ENCODE assay signal across 9 cellular contexts in the genomic region with DNA sequence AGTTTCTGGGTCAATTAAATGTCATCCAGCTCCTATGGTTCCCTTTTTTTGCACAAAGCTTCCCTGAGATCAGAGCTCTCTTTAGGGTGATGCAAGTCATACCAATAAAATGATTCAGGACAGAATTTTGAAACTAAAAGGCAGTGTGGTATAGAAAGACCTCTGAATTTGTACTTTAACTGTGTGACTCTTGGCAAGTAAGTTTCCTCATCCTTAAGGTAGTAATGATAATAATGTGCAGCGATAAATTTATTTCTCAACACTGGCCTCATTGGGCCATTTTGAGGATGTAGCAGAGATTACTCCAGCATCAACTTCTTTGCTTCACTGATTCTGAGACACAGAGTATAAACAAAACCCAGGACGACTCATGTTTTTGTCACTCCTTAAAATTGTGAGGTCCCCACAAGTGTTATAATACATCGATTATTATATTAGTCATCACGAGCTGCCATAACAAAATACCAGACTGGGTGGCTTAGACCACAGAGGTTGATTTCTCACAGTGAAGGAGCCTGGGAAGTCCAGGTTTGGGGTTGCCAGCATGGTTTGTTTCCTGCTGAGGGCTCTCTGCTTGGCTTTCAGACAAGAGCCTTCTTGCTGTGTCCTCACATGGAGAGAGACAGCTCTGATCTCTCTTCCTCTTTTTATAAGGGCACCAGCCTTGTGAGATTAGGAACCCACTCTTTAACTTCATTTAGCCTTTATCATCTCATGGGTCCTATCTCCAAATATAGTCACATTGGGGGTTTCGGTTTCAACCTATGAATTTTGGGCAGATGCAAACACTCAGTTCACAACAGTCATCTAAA.
DNase-seq lines count a peak whose midpoint lies in the region; ATAC-seq, FAIRE-seq and TF ChIP-seq lines count a peak whose summit lies in the region.
"Had no signal": no experiment of that assay in that cellular context is flagged by ENCODE, and none has a peak within 500 bp of the region (broad histone marks: within the 10 kb centered on the region; RNA-seq: fewer than 3 reads in every experiment).

No MANE protein-coding gene starts in this region.

- H3K27ac ChIP-seq in CD4-positive, CD25-positive, alpha-beta regulatory T cell (ENCODE audit: insufficient read depth, low read length, poor library complexity, severe bottlenecking), result no peak overlapping the region
- peak overlapping the region; percentile 40; the same call in 1 of the 2 replicates for H3K27ac ChIP-seq in GM12878 (ENCODE audit: control insufficient read depth, insufficient read depth)
- H3K27ac ChIP-seq in heart right ventricle, result no peak overlapping the region

- H3K4me3 ChIP-seq in CD4-positive, CD25-positive, alpha-beta regulatory T cell (ENCODE audit: low read depth, low read length), result no peak overlapping the region
- no peak overlapping the region for H3K4me3 ChIP-seq in GM12878
- H3K4me3 ChIP-seq in heart right ventricle, result no peak overlapping the region

- WGBS in GM12878 (ENCODE audit: insufficient coverage, insufficient replicate concordance, low lambda C conversion rate, missing lambda C conversion rate), result 2% methylated on average over 5 of the region's 5 CpGs
- WGBS in heart right ventricle, 2 donors, result 71 to 82% methylated on average over 5 of the region's 5 CpGs

- no peaks in the 10 kb centered on the region for H3K9me3 ChIP-seq in CD4-positive, CD25-positive, alpha-beta regulatory T cell (ENCODE audit: control insufficient read depth in 2 of 2, low read length in 2 of 2)
- H3K9me3 ChIP-seq in GM12878 (replicated peaks; ENCODE audit: control insufficient read depth, insufficient read depth, low read length) (no peaks in the 10 kb centered on the region; the same call in 2 of the 3 replicates), heart right ventricle (no peaks in the 10 kb centered on the region)

- H3K4me3 Mint-ChIP-seq in CD4-positive, CD25-positive, alpha-beta regulatory T cell, result no peak overlapping the region
- H3K4me3 Mint-ChIP-seq: stimulated activated naive CD8-positive, alpha-beta T cell treated with anti-CD3 and anti-CD28 coated beads, Interleukin-15, Interleukin-2, amounts not matched to agents 100 ng/mL and 50 ng/mL, for 24 hours had no signal

- no peak for TF ChIP-seq CTCF in GM12878 (IDR thresholded peaks at IDR 0.05 in 2 of 3, conservative IDR thresholded peaks at IDR 0.05 in 1 of 3; ENCODE audit: control insufficient read depth in 2 of 3, extremely low read depth in 1 of 3, insufficient read depth in 1 of 3, low read depth in 3 of 3, low read length in 3 of 3)
- TF ChIP-seq CTCF in heart right ventricle (IDR thresholded peaks at IDR 0.05), result no peak

- RAD21 ChIA-PET in GM12878 (lab: Charles Lee; ENCODE audit: unreplicated experiment), result no interaction called here

- no peak overlapping the region for H3K9ac ChIP-seq in GM12878 (ENCODE audit: control insufficient read depth, insufficient read depth, low read length)

- H4K20me1 ChIP-seq in GM12878 (ENCODE audit: control insufficient read depth, insufficient read depth), result no peaks in the 10 kb centered on the region

- no peaks in the 10 kb centered on the region for H3K27me3 ChIP-seq in CD4-positive, CD25-positive, alpha-beta regulatory T cell (ENCODE audit: control insufficient read depth, insufficient read depth, low read length)
- H3K27me3 ChIP-seq in GM12878 (replicated peaks in 1 of 2; ENCODE audit: control insufficient read depth in 2 of 2, insufficient read depth in 2 of 2, low read length in 1 of 2) (no peaks in the 10 kb centered on the region), heart right ventricle (no peaks in the 10 kb centered on the region)

- peak overlapping the region; percentile 56 for H3K4me2 ChIP-seq in GM12878 (ENCODE audit: control insufficient read depth, insufficient read depth)

- no peak for TF ChIP-seq EP300 in GM12878 (IDR thresholded peaks at IDR 0.05; ENCODE audit: borderline replicate concordance in 1 of 2, control insufficient read depth in 1 of 2, low read depth in 2 of 2, low read length in 2 of 2)

- no peaks in the 10 kb centered on the region for H3K36me3 ChIP-seq in CD4-positive, CD25-positive, alpha-beta regulatory T cell (ENCODE audit: control insufficient read depth, insufficient read depth, low read length)
- H3K36me3 ChIP-seq in GM12878 (ENCODE audit: control insufficient read depth in 2 of 2, insufficient read depth in 2 of 2, low read length in 1 of 2) (no peaks in the 10 kb centered on the region), heart right ventricle (no peaks in the 10 kb centered on the region)

- intact Hi-C loops in GM12878 (cut with micrococcal nuclease; ENCODE audit: unreplicated experiment), result loop anchor here (1.0 to 10.0 kb wide), 6 partner anchors 69 to 481 kb away; no protein-coding TSS in a partner anchor
- intact Hi-C loops in sciatic nerve (cut with DNase I), result no loop called here
- intact Hi-C loops in heart right ventricle (cut with DNase I), result no loop called here

- H3K27ac Mint-ChIP-seq in CD4-positive, CD25-positive, alpha-beta regulatory T cell, result no peak overlapping the region
- H3K27ac Mint-ChIP-seq: stimulated activated naive CD8-positive, alpha-beta T cell treated with anti-CD3 and anti-CD28 coated beads, Interleukin-15, Interleukin-2, amounts not matched to agents 100 ng/mL and 50 ng/mL, for 24 hours had no signal

- TF ChIP-seq POLR2A in GM12878 (IDR thresholded peaks at IDR 0.05; ENCODE audit: low read depth, low read length), result no peak

- FAIRE-seq in GM12878 (lab: Jason Lieb, UNC), result peak; percentile 93

- ATAC-seq in CD4-positive, CD25-positive, alpha-beta regulatory T cell (ENCODE audit: low read depth in 2 of 2), result peak; percentile 48 to 58
- peak; percentile 96 for ATAC-seq in GM19455 (IDR thresholded peaks at IDR 0.05; ENCODE audit: unreplicated experiment)
- peak; percentile 97 for ATAC-seq in HG03432 (IDR thresholded peaks at IDR 0.05; ENCODE audit: unreplicated experiment)
- ATAC-seq in GM12878, result peak; percentile 98
- ATAC-seq in sciatic nerve, result no peak
- ATAC-seq in heart right ventricle, result no peak

- H2AFZ ChIP-seq in GM12878 (ENCODE audit: control insufficient read depth, low read depth, low read length), result no peak overlapping the region; the same call in 1 of the 2 replicates

- SMC1A ChIA-PET in GM12878 (lab: Charles Lee; ENCODE audit: uncharacterized antibody, unreplicated experiment), result interaction anchor here (1.3 kb wide), 1 partner anchor 193 kb away, joined by 3 read pairs; no protein-coding TSS in a partner anchor

- in situ Hi-C loops in GM12878 (cut with MboI), result no loop called here

- no peaks in the 10 kb centered on the region for H3K27me3 Mint-ChIP-seq in CD4-positive, CD25-positive, alpha-beta regulatory T cell

- POLR2A ChIA-PET in GM12878 (lab: Charles Lee), result no interaction called here

- no peak for DNase-seq in CD4-positive, CD25-positive, alpha-beta regulatory T cell
- DNase-seq in GM12878 (ENCODE audit: low read depth, low spot score), result peak; percentile 83
- no peak for DNase-seq in sciatic nerve (ENCODE audit: low spot score)
- no peak for DNase-seq in NCI-H1417 (lab: John Stamatoyannopoulos, UW)
- no peak for DNase-seq in heart right ventricle
- no peak for DNase-seq in activated CD4-positive, alpha-beta T cell treated with anti-CD3 and anti-CD28 coated beads for 1 hour

- H3K4me1 ChIP-seq in CD4-positive, CD25-positive, alpha-beta regulatory T cell (ENCODE audit: control insufficient read depth, insufficient read depth, low read length, poor library complexity, severe bottlenecking), result no peaks in the 10 kb centered on the region
- H3K4me1 ChIP-seq in GM12878 (ENCODE audit: control insufficient read depth, insufficient read depth, low read length), result peaks cover 19% of the 10 kb centered on the region
- peaks cover 0 to 25% (median 8%) of the 10 kb centered on the region in 9 donors for H3K4me1 ChIP-seq in heart right ventricle

- CTCF ChIA-PET in GM12878 (lab: Yijun Ruan, JAX), result no interaction called here

- H3K79me2 ChIP-seq in GM12878 (ENCODE audit: control insufficient read depth, insufficient read depth, low read length), result no peaks in the 10 kb centered on the region

- peaks cover 0 to 2% (median 0%) of the 10 kb centered on the region in 4 donors for H3K4me1 Mint-ChIP-seq in CD4-positive, CD25-positive, alpha-beta regulatory T cell

- TF ChIP-seq RAD21 in GM12878 (IDR thresholded peaks at IDR 0.05; ENCODE audit: insufficient read depth, low read depth, low read length), result no peak

- no peaks in the 10 kb centered on the region for H3K36me3 Mint-ChIP-seq in CD4-positive, CD25-positive, alpha-beta regulatory T cell

- H3K9me3 Mint-ChIP-seq in CD4-positive, CD25-positive, alpha-beta regulatory T cell, result peaks cover 0 to 9% (median 0%) of the 10 kb centered on the region in 7 donors
- H3K9me3 Mint-ChIP-seq: stimulated activated naive CD8-positive, alpha-beta T cell treated with anti-CD3 and anti-CD28 coated beads, Interleukin-15, Interleukin-2, amounts not matched to agents 100 ng/mL and 50 ng/mL, for 24 hours had no signal

- BruUV-seq in GM12878 (replicated peaks; lab: Mats Ljungman, UMichigan), result no TSS peak

TF ChIP-seq in GM12878, 131 proteins besides CTCF, POLR2A, EP300 and RAD21 (continues in another document):
- TF ChIP-seq SUPT20H (IDR thresholded peaks at IDR 0.05; ENCODE audit: borderline replicate concordance, control insufficient read depth, low read depth, low read length) (no peak), ZSCAN29 (IDR thresholded peaks at IDR 0.05) (no peak), JUND (IDR thresholded peaks at IDR 0.05; ENCODE audit: low read depth, low read length) (no peak), TCF3 (IDR thresholded peaks at IDR 0.05; ENCODE audit: borderline replicate concordance, insufficient read depth, low read depth, low read length) (0 out of 2 replicates have a peak, but pooled peaks have one; percentile 26), IKZF1 (conservative IDR thresholded peaks at IDR 0.05) (peak; percentile 79), CBX5 (IDR thresholded peaks at IDR 0.05; ENCODE audit: low read depth) (0 out of 2 replicates have a peak, but pooled peaks have one; percentile 54), RBBP5 (conservative IDR thresholded peaks at IDR 0.05) (no peak)
- TF ChIP-seq, protein P1, sequence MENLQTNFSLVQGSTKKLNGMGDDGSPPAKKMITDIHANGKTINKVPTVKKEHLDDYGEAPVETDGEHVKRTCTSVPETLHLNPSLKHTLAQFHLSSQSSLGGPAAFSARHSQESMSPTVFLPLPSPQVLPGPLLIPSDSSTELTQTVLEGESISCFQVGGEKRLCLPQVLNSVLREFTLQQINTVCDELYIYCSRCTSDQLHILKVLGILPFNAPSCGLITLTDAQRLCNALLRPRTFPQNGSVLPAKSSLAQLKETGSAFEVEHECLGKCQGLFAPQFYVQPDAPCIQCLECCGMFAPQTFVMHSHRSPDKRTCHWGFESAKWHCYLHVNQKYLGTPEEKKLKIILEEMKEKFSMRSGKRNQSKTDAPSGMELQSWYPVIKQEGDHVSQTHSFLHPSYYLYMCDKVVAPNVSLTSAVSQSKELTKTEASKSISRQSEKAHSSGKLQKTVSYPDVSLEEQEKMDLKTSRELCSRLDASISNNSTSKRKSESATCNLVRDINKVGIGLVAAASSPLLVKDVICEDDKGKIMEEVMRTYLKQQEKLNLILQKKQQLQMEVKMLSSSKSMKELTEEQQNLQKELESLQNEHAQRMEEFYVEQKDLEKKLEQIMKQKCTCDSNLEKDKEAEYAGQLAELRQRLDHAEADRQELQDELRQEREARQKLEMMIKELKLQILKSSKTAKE (IDR thresholded peaks at IDR 0.05; ENCODE audit: low read depth, poor library complexity, severe bottlenecking), result peak; percentile 71

Comparison
In these comparisons a context has a peak if more than half of its experiments do, and no peak if none do; other contexts are left out.
1. ATAC-seq: peak in CD4-positive, CD25-positive, alpha-beta regulatory T cell (2 of 2), GM19455 (single experiment), HG03432 (single experiment) and GM12878 (single experiment); none in sciatic nerve (single experiment) and heart right ventricle (0 of 8).